1 cellular context compared by ENCODE assay signal in the genomic region with DNA sequence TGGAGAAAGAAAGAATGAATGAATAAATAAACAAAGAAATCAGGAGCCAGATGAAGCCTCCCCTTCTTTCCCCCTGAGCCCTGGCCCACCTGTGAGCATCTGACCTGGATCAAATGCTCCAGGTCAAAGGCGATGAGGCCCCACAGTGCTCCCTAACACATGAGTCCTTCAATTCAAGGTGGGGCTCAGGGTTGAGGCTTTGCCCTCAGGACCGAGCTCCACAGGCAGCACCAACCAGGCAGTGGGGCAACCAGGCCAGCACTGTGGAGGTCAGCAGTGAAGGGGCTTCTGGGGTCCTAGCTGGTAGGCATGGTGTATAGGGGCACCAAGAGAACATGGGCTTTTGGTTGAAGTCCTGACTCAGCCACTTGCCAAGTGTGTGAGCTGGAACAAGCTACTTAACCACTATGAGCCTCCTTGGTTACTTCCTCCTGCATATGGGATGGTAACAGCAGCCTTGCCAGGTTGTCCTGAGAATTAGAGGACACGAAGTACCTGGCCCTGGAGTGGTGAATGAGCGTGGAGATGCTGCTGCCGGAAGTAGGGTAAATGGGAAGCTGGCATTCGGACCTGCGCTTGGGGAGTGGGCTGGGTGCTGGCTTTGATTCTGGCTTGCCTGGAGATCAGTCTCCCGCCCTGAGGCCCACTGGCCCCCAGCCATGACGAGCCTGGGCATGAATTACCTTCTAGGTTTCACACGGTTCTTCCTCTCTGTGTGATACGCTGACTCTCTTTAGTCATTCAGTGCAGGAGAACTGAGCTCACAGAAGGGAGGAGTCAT.
TF ChIP-seq lines count a peak whose summit lies in the region.

No MANE protein-coding gene starts in this region.

TF ChIP-seq in H1, 55 proteins besides CTCF, POLR2A, EP300 and RAD21 (continued from another document):
- TF ChIP-seq EZH2 (IDR thresholded peaks at IDR 0.05; ENCODE audit: low read depth, low read length, severe bottlenecking): no peak
TF ChIP-seq in H1: peak in this region for 0.
